Comparison of ENCODE assay signal across 8 cellular contexts in genomic region chr5:95731571-95732554, GRCh38. TPM values are rescaled to one million over a fixed set of nuclear protein-coding genes. Genes with fewer than 3 reads are reported as not detected.
DNase-seq lines count a peak whose midpoint lies in the region; ATAC-seq and TF ChIP-seq lines count a peak whose summit lies in the region.

No MANE protein-coding gene starts in this region.

- H3K4me1 ChIP-seq in smooth muscle cell (ENCODE audit: low read depth) = peaks cover 13% of the 10 kb centered on the region

- ATAC-seq in GM19324 (IDR thresholded peaks at IDR 0.05; ENCODE audit: low FRiP score, unreplicated experiment) = peak; percentile 11
- peak; percentile 26 for ATAC-seq in HG03442 (IDR thresholded peaks at IDR 0.05; ENCODE audit: unreplicated experiment)
- peak; percentile 46 for ATAC-seq in SK-N-SH treated with all-trans-retinoic acid at 6 μM for 48 hours

- peak overlapping the region; percentile 95 for H3K4me2 ChIP-seq in smooth muscle cell

- H2AFZ ChIP-seq in smooth muscle cell (ENCODE audit: low read depth) = peak overlapping the region; percentile 89

- WGBS in smooth muscle cell (ENCODE audit: low lambda C conversion rate) = 2% methylated on average over 57 of the region's 64 CpGs

- no peak for TF ChIP-seq CTCF in smooth muscle cell (IDR thresholded peaks at IDR 0.05; ENCODE audit: borderline replicate concordance, insufficient read depth, poor library complexity, severe bottlenecking)

- H3F3A ChIP-seq in smooth muscle cell (ENCODE audit: low read depth) = no peaks in the 10 kb centered on the region

- H3K36me3 ChIP-seq in smooth muscle cell (ENCODE audit: low read depth) = no peaks in the 10 kb centered on the region

- peak overlapping the region; percentile 92 for H3K27ac ChIP-seq in smooth muscle cell (ENCODE audit: low read depth)

- DNase-seq in CD1c-positive myeloid dendritic cell (ENCODE audit: extremely low spot score) = peak; percentile 49
- peak; percentile 24 for DNase-seq in brain pericyte (ENCODE audit: low read depth, low spot score)
- DNase-seq in islet precursor cell = peak; percentile 82
- DNase-seq in smooth muscle cell (lab: John Stamatoyannopoulos, UW; ENCODE audit: unreplicated experiment) = no peak
- no peak for DNase-seq in NCI-H2107 treated with DMSO at 0.1 percent for 48 hours (lab: John Stamatoyannopoulos, UW; ENCODE audit: unreplicated experiment)

- H3K9ac ChIP-seq in smooth muscle cell (ENCODE audit: low read depth) = peak overlapping the region; percentile 81

- peak overlapping the region; percentile 86 for H3K4me3 ChIP-seq in smooth muscle cell

- H4K20me1 ChIP-seq in smooth muscle cell (ENCODE audit: low read depth) = peaks cover 27% of the 10 kb centered on the region

- peaks cover 52% of the 10 kb centered on the region for H3K79me2 ChIP-seq in smooth muscle cell (ENCODE audit: low read depth)

- no peaks in the 10 kb centered on the region for H3K9me3 ChIP-seq in smooth muscle cell (replicated peaks; ENCODE audit: low read depth)

- no peaks in the 10 kb centered on the region for H3K27me3 ChIP-seq in smooth muscle cell (ENCODE audit: low read depth)

TF ChIP-seq in SK-N-SH treated with all-trans-retinoic acid at 6 μM for 48 hours, 23 proteins besides CTCF, POLR2A, EP300 and RAD21:
- TF ChIP-seq ARNTL (CRISPR knock-in tag; IDR thresholded peaks at IDR 0.05; ENCODE audit: borderline replicate concordance, low read depth) (no peak), TCF4 (CRISPR knock-in tag; IDR thresholded peaks at IDR 0.05; ENCODE audit: borderline replicate concordance) (no peak)

RNA-seq across cellular contexts. Expression of gene RHOBTB3, which starts 0.7 kb away (rescaled TPM):
- total RNA-seq in smooth muscle cell = 213 and 223 TPM in 2 replicates
- polyA plus RNA-seq in smooth muscle cell = 127 and 178 TPM in 2 replicates

RNA-seq across cellular contexts. Expression of gene SPATA9, which starts 49.1 kb away (rescaled TPM):
- 0.27 TPM in 1 of 2 replicates, not detected in the other for total RNA-seq in smooth muscle cell
- 0.54 TPM in 1 of 2 replicates, not detected in the other for polyA plus RNA-seq in smooth muscle cell

Comparison
In these comparisons a context has a peak if more than half of its experiments do, and no peak if none do; other contexts are left out.
1. DNase-seq: peak in CD1c-positive myeloid dendritic cell (single experiment), brain pericyte (single experiment) and islet precursor cell (single experiment); none in smooth muscle cell (single experiment) and NCI-H2107 treated with DMSO at 0.1 percent for 48 hours (single experiment).
2. Peak in every context shown above with its lines, with median percentiles within 50 percentile points of each other: ATAC-seq.